ENCODE assay signal across 8 cellular contexts in genomic region chr11:10351768-10352641, GRCh38. TPM values are rescaled to one million over a fixed set of nuclear protein-coding genes. Genes with fewer than 3 reads are reported as not detected.
DNase-seq lines count a peak whose midpoint lies in the region; ATAC-seq, FAIRE-seq and TF ChIP-seq lines count a peak whose summit lies in the region.

No MANE protein-coding gene starts in this region.

- no peak overlapping the region for H3K9ac ChIP-seq in mammary epithelial cell (ENCODE audit: insufficient read depth, low read length)
- peak overlapping the region in 1 of 2 donors; percentile 1 for H3K9ac ChIP-seq in kidney (ENCODE audit: low read length in 2 of 2)

- no peaks in the 10 kb centered on the region for H3K9me3 Mint-ChIP-seq in activated CD4-positive, alpha-beta T cell treated with anti-CD3 and anti-CD28 coated beads, Interleukin-2, amount 10 ng/mL, durations not matched to agents 7 days and 5 days

- H3K27ac Mint-ChIP-seq in activated CD4-positive, alpha-beta T cell treated with anti-CD3 and anti-CD28 coated beads, Interleukin-2, amount 10 ng/mL, durations not matched to agents 7 days and 5 days: no peak overlapping the region

- no peaks in the 10 kb centered on the region for H3K27me3 ChIP-seq in mammary epithelial cell (ENCODE audit: insufficient read depth, low read length)
- no peaks in the 10 kb centered on the region for H3K27me3 ChIP-seq in upper lobe of right lung

- intact Hi-C loops in mammary epithelial cell (cut with micrococcal nuclease) (no loop called here), kidney (cut with DNase I) (no loop called here), upper lobe of right lung (cut with DNase I) (no loop called here)

- ATAC-seq in upper lobe of right lung: peak; percentile 66
- ATAC-seq in GM21447 (IDR thresholded peaks at IDR 0.05; ENCODE audit: unreplicated experiment): no peak
- ATAC-seq in GM19455 (IDR thresholded peaks at IDR 0.05; ENCODE audit: unreplicated experiment): no peak
- ATAC-seq in GM18511 (IDR thresholded peaks at IDR 0.05; ENCODE audit: unreplicated experiment): no peak

- DNase-seq in NCI-H1417 treated with DMSO at 0.1 percent for 48 hours (lab: John Stamatoyannopoulos, UW) (peak; percentile 53), mammary epithelial cell (peak; percentile 60), kidney (no peak), upper lobe of right lung (no peak)
- DNase-seq in activated CD4-positive, alpha-beta T cell treated with anti-CD3 and anti-CD28 coated beads, Interleukin-2, amount 10 ng/mL, durations not matched to agents 7 days and 5 days: no peak

- no peak for TF ChIP-seq CTCF in mammary epithelial cell (conservative IDR thresholded peaks at IDR 0.05 in 1 of 2, IDR thresholded peaks at IDR 0.05 in 1 of 2; ENCODE audit: extremely low read depth in 1 of 2, insufficient read depth in 1 of 2, low read depth in 1 of 2, low read length in 2 of 2)
- TF ChIP-seq CTCF in kidney (IDR thresholded peaks at IDR 0.05; ENCODE audit: borderline replicate concordance, extremely low read depth, insufficient read depth): no peak
- no peak for TF ChIP-seq CTCF in upper lobe of right lung (IDR thresholded peaks at IDR 0.05)

- H3K36me3 Mint-ChIP-seq in activated CD4-positive, alpha-beta T cell treated with anti-CD3 and anti-CD28 coated beads, Interleukin-2, amount 10 ng/mL, durations not matched to agents 7 days and 5 days (ENCODE audit: low read depth): no peaks in the 10 kb centered on the region

- dilution Hi-C loops in mammary epithelial cell (cut with HindIII; ENCODE audit: low sequenced_read_pairs): no loop called here

- POLR2A ChIA-PET in activated CD4-positive, alpha-beta T cell treated with anti-CD3 and anti-CD28 coated beads, Interleukin-2, amount 10 ng/mL, durations not matched to agents 7 days and 5 days (lab: Charles Lee): no interaction called here

- H3K9me3 ChIP-seq in mammary epithelial cell (replicated peaks; ENCODE audit: insufficient read depth, low read length) (no peaks in the 10 kb centered on the region), kidney (ENCODE audit: control insufficient read depth in 1 of 2, low read length in 2 of 2) (no peaks in the 10 kb centered on the region), upper lobe of right lung (no peaks in the 10 kb centered on the region)

- H3K4me1 Mint-ChIP-seq in activated CD4-positive, alpha-beta T cell treated with anti-CD3 and anti-CD28 coated beads, Interleukin-2, amount 10 ng/mL, durations not matched to agents 7 days and 5 days: no peaks in the 10 kb centered on the region

- peak; percentile 30 for FAIRE-seq in kidney (lab: Jason Lieb, UNC)

- H4K20me1 ChIP-seq in mammary epithelial cell (ENCODE audit: insufficient read depth, low read length): no peaks in the 10 kb centered on the region

- H3K4me1 ChIP-seq in mammary epithelial cell (ENCODE audit: insufficient read depth, low read length) (peaks cover 28% of the 10 kb centered on the region), kidney (ENCODE audit: control insufficient read depth in 1 of 2, insufficient read depth in 1 of 2, low read depth in 1 of 2, low read length in 2 of 2) (peaks cover 4 to 6% of the 10 kb centered on the region in 2 donors), upper lobe of right lung (peaks cover 17% of the 10 kb centered on the region)

- BruUV-seq in mammary epithelial cell (replicated peaks; lab: Mats Ljungman, UMichigan): no TSS peak

- no peak overlapping the region for H3K4me3 Mint-ChIP-seq in activated CD4-positive, alpha-beta T cell treated with anti-CD3 and anti-CD28 coated beads, Interleukin-2, amount 10 ng/mL, durations not matched to agents 7 days and 5 days

- 87% methylated on average over 19 of the region's 20 CpGs for WGBS in mammary epithelial cell (ENCODE audit: low coverage, missing lambda C conversion rate)

- CTCF ChIA-PET in mammary epithelial cell (lab: Charles Lee; ENCODE audit: low non-redundant PET): no interaction called here
- CTCF ChIA-PET in activated CD4-positive, alpha-beta T cell treated with anti-CD3 and anti-CD28 coated beads, Interleukin-2, amount 10 ng/mL, durations not matched to agents 7 days and 5 days (lab: Charles Lee): no interaction called here

- in situ Hi-C loops in mammary epithelial cell (cut with MboI; ENCODE audit: low sequenced_read_pairs in 2 of 2): no loop called here

- H3K4me3 ChIP-seq in mammary epithelial cell (replicated peaks in 1 of 3; ENCODE audit: insufficient read depth in 1 of 3, low read depth in 2 of 3, low read length in 3 of 3) (no peak overlapping the region), kidney (ENCODE audit: low read length in 2 of 2) (no peak overlapping the region), upper lobe of right lung (no peak overlapping the region)

- H3K79me2 ChIP-seq in mammary epithelial cell (ENCODE audit: insufficient read depth, low read length): no peaks in the 10 kb centered on the region

- H3K27ac ChIP-seq in mammary epithelial cell (ENCODE audit: insufficient read depth, low read depth, low read length) (no peak overlapping the region), kidney (ENCODE audit: low read depth in 2 of 2, low read length in 2 of 2) (peak overlapping the region; percentile 9 to 44), upper lobe of right lung (peak overlapping the region; percentile 64)

- H3K4me2 ChIP-seq in mammary epithelial cell (ENCODE audit: insufficient read depth, low read depth, low read length): no peak overlapping the region

- H3K36me3 ChIP-seq in mammary epithelial cell (ENCODE audit: insufficient read depth, low read length) (no peaks in the 10 kb centered on the region), kidney (ENCODE audit: control insufficient read depth in 1 of 2, insufficient read depth in 2 of 2, low read length in 2 of 2) (no peaks in the 10 kb centered on the region), upper lobe of right lung (no peaks in the 10 kb centered on the region)

- no peak overlapping the region for H2AFZ ChIP-seq in mammary epithelial cell (ENCODE audit: low read depth, low read length)

- H3K27me3 Mint-ChIP-seq in activated CD4-positive, alpha-beta T cell treated with anti-CD3 and anti-CD28 coated beads, Interleukin-2, amount 10 ng/mL, durations not matched to agents 7 days and 5 days: peaks cover 12% of the 10 kb centered on the region

RNA-seq across cellular contexts. Expression of gene ADM, which starts 47.1 kb away (rescaled TPM):
- 100 to 1,000 TPM in 1 of 2 donors, 10 to 100 TPM in 1; 74.6 to 231 TPM for total RNA-seq in mammary epithelial cell
- 48.9 TPM for polyA plus RNA-seq in mammary epithelial cell
- polyA minus RNA-seq in mammary epithelial cell: 28.9 TPM
- 14.4 TPM for total RNA-seq in kidney
- 80.9 TPM for polyA plus RNA-seq in kidney (ENCODE audit: insufficient read depth, low read depth, low replicate concordance)
- 24.5 TPM for total RNA-seq in upper lobe of right lung
- total RNA-seq in activated CD4-positive, alpha-beta T cell treated with anti-CD3 and anti-CD28 coated beads, Interleukin-2, amount 10 ng/mL, durations not matched to agents 7 days and 5 days: under 1 TPM; 0.27 to 0.92 TPM

RNA-seq across cellular contexts. Expression of gene SBF2, which starts 58.0 kb away (rescaled TPM):
- total RNA-seq in mammary epithelial cell (10 to 100 TPM; 32.0 to 32.7 TPM), kidney (55.4 TPM), upper lobe of right lung (38.5 TPM)
- polyA plus RNA-seq in mammary epithelial cell (19.1 TPM), kidney (ENCODE audit: insufficient read depth, low read depth, low replicate concordance) (13.1 TPM)
- polyA minus RNA-seq in mammary epithelial cell: 61.2 TPM
- 1 to 10 TPM; 3.2 to 3.7 TPM for total RNA-seq in activated CD4-positive, alpha-beta T cell treated with anti-CD3 and anti-CD28 coated beads, Interleukin-2, amount 10 ng/mL, durations not matched to agents 7 days and 5 days

Comparison
In these comparisons a context has a peak if more than half of its experiments do, and no peak if none do; other contexts are left out.
1. DNase-seq: peak in NCI-H1417 treated with DMSO at 0.1 percent for 48 hours (single experiment) and mammary epithelial cell (single experiment); none in kidney (single experiment), upper lobe of right lung (single experiment) and activated CD4-positive, alpha-beta T cell treated with anti-CD3 and anti-CD28 coated beads, Interleukin-2, amount 10 ng/mL, durations not matched to agents 7 days and 5 days (single experiment).